ENCODE assay signal across 8 cellular contexts in the genomic region with DNA sequence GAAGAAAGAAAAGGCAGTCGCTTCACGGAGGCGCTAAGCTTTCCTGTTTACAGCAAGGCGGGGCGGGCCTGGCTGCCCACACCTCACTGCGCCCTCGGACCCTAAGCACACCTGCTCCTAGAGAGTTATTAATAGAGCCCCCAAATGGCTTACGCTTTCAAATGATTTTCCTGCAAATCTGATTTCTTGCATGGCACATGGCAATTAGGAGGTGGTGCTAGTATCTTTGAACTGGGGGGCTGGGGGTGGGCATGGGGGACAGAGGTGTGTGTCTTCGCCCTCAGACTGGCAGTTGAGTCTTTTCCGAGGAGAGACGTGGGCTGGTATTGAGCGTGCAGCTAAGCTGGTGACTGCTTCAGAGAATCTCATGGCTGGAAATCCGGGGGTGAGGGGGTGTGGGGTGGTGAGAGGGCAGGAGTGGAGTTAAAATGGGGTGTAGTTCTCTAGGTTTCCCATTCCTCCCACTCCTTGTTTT. TPM values are rescaled to one million over a fixed set of nuclear protein-coding genes. Genes with fewer than 3 reads are reported as not detected.
DNase-seq lines count a peak whose midpoint lies in the region; ATAC-seq, FAIRE-seq and TF ChIP-seq lines count a peak whose summit lies in the region.

No MANE protein-coding gene starts in this region.

- no peak for TF ChIP-seq EP300 in HepG2 (IDR thresholded peaks at IDR 0.05; ENCODE audit: low read depth in 2 of 2, low read length in 2 of 2)
- TF ChIP-seq EP300 in HepG2 (CRISPR knock-in tag; IDR thresholded peaks at IDR 0.05; ENCODE audit: borderline replicate concordance) = no peak

- TF ChIP-seq POLR2A in HepG2 (IDR thresholded peaks at IDR 0.05; ENCODE audit: insufficient read depth in 1 of 2, low read depth in 2 of 2, low read length in 2 of 2) = no peak

- no peak for TF ChIP-seq RAD21 in liver (IDR thresholded peaks at IDR 0.05)
- no peak for TF ChIP-seq RAD21 in HepG2 (CRISPR knock-in tag; IDR thresholded peaks at IDR 0.05)

- POLR2A ChIA-PET in HepG2 (lab: Yijun Ruan, JAX) = interaction anchor here (0.6 kb wide), 1 partner anchor 250 kb away, joined by 3 read pairs; no protein-coding TSS in a partner anchor

- 3% methylated on average over 13 of the region's 13 CpGs for WGBS in liver
- WGBS in HepG2 (ENCODE audit: low lambda C conversion rate) = 71% methylated on average over 13 of the region's 13 CpGs
- WGBS in small intestine, 3 donors = 7 to 19% (median 17%) methylated on average over 13 of the region's 13 CpGs

- H3K4me1 ChIP-seq in liver (ENCODE audit: control insufficient read depth in 4 of 4, insufficient read depth in 4 of 4, low read length in 3 of 4) = peaks cover 0 to 45% (median 19%) of the 10 kb centered on the region in 4 donors
- H3K4me1 ChIP-seq in HepG2 (ENCODE audit: insufficient read depth, low read length) = peaks cover 28% of the 10 kb centered on the region
- H3K4me1 ChIP-seq in small intestine (ENCODE audit: control insufficient read depth in 2 of 2, insufficient read depth in 1 of 2, low read depth in 1 of 2, low read length in 1 of 2) = peaks cover 0 to 3% of the 10 kb centered on the region in 2 donors

- H3K9ac ChIP-seq in liver (ENCODE audit: low read depth in 1 of 2, low read length in 2 of 2) (peak overlapping the region; percentile 44 to 81), HepG2 (ENCODE audit: insufficient read depth, low read depth, low read length) (no peak overlapping the region)

- intact Hi-C loops in HepG2 (cut with micrococcal nuclease; ENCODE audit: unreplicated experiment) = loop anchor here (1.0 to 10.0 kb wide), 4 partner anchors 50 to 317 kb away; a partner anchor contains a TSS

- in situ Hi-C loops in HepG2 (cut with HindIII; ENCODE audit: extremely low pct_ligation_motif_present, low pct_unique_long_range_greater_than_20kb) = loop anchor here (5.0 kb wide), 1 partner anchor 311 kb away; no protein-coding TSS in a partner anchor

- no peaks in the 10 kb centered on the region for H3K27me3 ChIP-seq in liver (ENCODE audit: control insufficient read depth in 4 of 4, insufficient read depth in 4 of 4, low read length in 3 of 4)
- peaks cover 9 to 38% of the 10 kb centered on the region in 2 experiments for H3K27me3 ChIP-seq in HepG2 (ENCODE audit: control insufficient read depth in 1 of 2, insufficient read depth in 2 of 2, low read length in 2 of 2)
- H3K27me3 ChIP-seq in small intestine (ENCODE audit: control insufficient read depth in 2 of 2, insufficient read depth in 2 of 2, low read length in 2 of 2) = no peaks in the 10 kb centered on the region

- no peak overlapping the region for H2AFZ ChIP-seq in HepG2 (ENCODE audit: low read length)

- TF ChIP-seq CTCF in liver (IDR thresholded peaks at IDR 0.05; ENCODE audit: low read depth, low read length, missing input control) = no peak
- no peak for TF ChIP-seq CTCF in HepG2 (CRISPR knock-in tag; IDR thresholded peaks at IDR 0.05)
- no peak for TF ChIP-seq CTCF in fibroblast of mammary gland (conservative IDR thresholded peaks at IDR 0.05; ENCODE audit: control insufficient read depth, insufficient read depth, low read depth, low read length)

- CTCF ChIA-PET in HepG2 (lab: Yijun Ruan, JAX; ENCODE audit: low intra/inter-chr PET ratio, low total read pairs) = interaction anchor here (2.6 kb wide), 1 partner anchor 317 kb away, joined by 12 read pairs; no protein-coding TSS in a partner anchor

- no peak for ATAC-seq in HepG2

- H3K27ac ChIP-seq in liver (ENCODE audit: low read depth in 1 of 2, low read length in 2 of 2) (peak overlapping the region; percentile 81 to 91), HepG2 (ENCODE audit: extremely low read length, insufficient read depth, low read length) (no peak overlapping the region), small intestine (ENCODE audit: low read depth in 1 of 2, low read length in 1 of 2) (peak overlapping the region in 1 of 2 donors; percentile 29)

- H3K79me2 ChIP-seq in HepG2 (ENCODE audit: insufficient read depth, low read length) = no peaks in the 10 kb centered on the region

- H3K36me3 ChIP-seq in liver (ENCODE audit: control insufficient read depth in 4 of 4, insufficient read depth in 3 of 4, low read depth in 1 of 4, low read length in 3 of 4) = peaks cover 0 to 26% (median 7%) of the 10 kb centered on the region in 4 donors
- no peaks in the 10 kb centered on the region for H3K36me3 ChIP-seq in HepG2 (replicated peaks in 1 of 2; ENCODE audit: control insufficient read depth in 1 of 2, insufficient read depth in 2 of 2, low read length in 2 of 2)
- H3K36me3 ChIP-seq in small intestine (ENCODE audit: control insufficient read depth in 2 of 2, insufficient read depth in 2 of 2, low read length in 2 of 2) = no peaks in the 10 kb centered on the region

- DNase-seq in HepG2 (ENCODE audit: low spot score) (no peak), fibroblast of mammary gland (ENCODE audit: low read depth) (no peak), small intestine (no peak), midbrain (lab: John Stamatoyannopoulos, UW) (no peak), RKO (ENCODE audit: low spot score) (no peak), DMS79 (lab: John Stamatoyannopoulos, UW) (no peak)
- DNase-seq in activated CD8-positive, alpha-beta memory T cell treated with anti-CD3 and anti-CD28 coated beads, Interleukin-2, amount 50 U/mL, for 4 hours = peak; percentile 63

- H3K9me3 ChIP-seq in liver (ENCODE audit: control insufficient read depth in 4 of 4, low read length in 3 of 4) (no peaks in the 10 kb centered on the region), HepG2 (ENCODE audit: low read length) (no peaks in the 10 kb centered on the region), small intestine (ENCODE audit: control insufficient read depth, low read depth) (no peaks in the 10 kb centered on the region)

- no TSS peak for BruUV-seq in HepG2 (replicated peaks; lab: Mats Ljungman, UMichigan)

- FAIRE-seq in HepG2 (lab: Jason Lieb, UNC) = no peak
- FAIRE-seq in small intestine (lab: Jason Lieb, UNC) = no peak

- H4K20me1 ChIP-seq in HepG2 (ENCODE audit: insufficient read depth, low read length) = no peaks in the 10 kb centered on the region

- H3K4me3 ChIP-seq in liver (ENCODE audit: low read depth in 1 of 3, low read length in 3 of 3) (peak overlapping the region; percentile 53 to 72 (median 59)), HepG2 (replicated peaks in 1 of 3; ENCODE audit: insufficient read depth in 1 of 3, low read depth in 2 of 3, low read length in 3 of 3) (no peak overlapping the region), fibroblast of mammary gland (ENCODE audit: control insufficient read depth, low read depth, low read length) (peak overlapping the region; percentile 38), small intestine (ENCODE audit: low read depth in 1 of 2, low read length in 2 of 2) (peak overlapping the region; percentile 10 to 40)

- no peak overlapping the region for H3K4me2 ChIP-seq in HepG2 (ENCODE audit: low read depth, low read length)

TF ChIP-seq in liver, 16 proteins besides CTCF, POLR2A, EP300 and RAD21 (continues in another document):
- no peak for TF ChIP-seq RXRA (IDR thresholded peaks at IDR 0.05)

TF ChIP-seq in HepG2, 621 proteins besides CTCF, POLR2A, EP300 and RAD21 (continues in another document):
- no peak for TF ChIP-seq ZNF598 (CRISPR knock-in tag; IDR thresholded peaks at IDR 0.05; ENCODE audit: borderline replicate concordance)
- TF ChIP-seq, protein P1, sequence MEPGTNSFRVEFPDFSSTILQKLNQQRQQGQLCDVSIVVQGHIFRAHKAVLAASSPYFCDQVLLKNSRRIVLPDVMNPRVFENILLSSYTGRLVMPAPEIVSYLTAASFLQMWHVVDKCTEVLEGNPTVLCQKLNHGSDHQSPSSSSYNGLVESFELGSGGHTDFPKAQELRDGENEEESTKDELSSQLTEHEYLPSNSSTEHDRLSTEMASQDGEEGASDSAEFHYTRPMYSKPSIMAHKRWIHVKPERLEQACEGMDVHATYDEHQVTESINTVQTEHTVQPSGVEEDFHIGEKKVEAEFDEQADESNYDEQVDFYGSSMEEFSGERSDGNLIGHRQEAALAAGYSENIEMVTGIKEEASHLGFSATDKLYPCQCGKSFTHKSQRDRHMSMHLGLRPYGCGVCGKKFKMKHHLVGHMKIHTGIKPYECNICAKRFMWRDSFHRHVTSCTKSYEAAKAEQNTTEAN (CRISPR knock-in tag; conservative IDR thresholded peaks at IDR 0.05) = no peak
- TF ChIP-seq ZFP36L2 (CRISPR knock-in tag; IDR thresholded peaks at IDR 0.05) = no peak
- no peak for TF ChIP-seq CEBPG (CRISPR knock-in tag; IDR thresholded peaks at IDR 0.05)
- TF ChIP-seq ZNF501 (CRISPR knock-in tag; IDR thresholded peaks at IDR 0.05) = no peak
- TF ChIP-seq, protein P2, sequence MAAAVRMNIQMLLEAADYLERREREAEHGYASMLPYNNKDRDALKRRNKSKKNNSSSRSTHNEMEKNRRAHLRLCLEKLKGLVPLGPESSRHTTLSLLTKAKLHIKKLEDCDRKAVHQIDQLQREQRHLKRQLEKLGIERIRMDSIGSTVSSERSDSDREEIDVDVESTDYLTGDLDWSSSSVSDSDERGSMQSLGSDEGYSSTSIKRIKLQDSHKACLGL (CRISPR knock-in tag; IDR thresholded peaks at IDR 0.05) = no peak
- no peak for TF ChIP-seq HMGA1 (CRISPR knock-in tag; conservative IDR thresholded peaks at IDR 0.05)

RNA-seq across cellular contexts. Expression of a gene that starts 1.3 kb away (rescaled TPM):
- total RNA-seq in liver = 10 to 100 TPM; 12.7 to 13.9 TPM
- 1 to 10 TPM; 7.8 to 9.4 TPM for polyA plus RNA-seq in liver
- total RNA-seq in HepG2 (2016; rRNA removed; fragmentation: Illumina TruSeq; extraction: Trizol) = not detected in 2 replicates
- not detected in 2 replicates for total RNA-seq in HepG2 (2016; cell fraction: cytosol; rRNA removed; fragmentation: Illumina TruSeq; extraction: Trizol; ENCODE audit: low read depth)
- total RNA-seq in HepG2 (2016; cell fraction: insoluble cytoplasmic fraction; rRNA removed; fragmentation: Illumina TruSeq; extraction: Trizol) = not detected in 2 replicates
- not detected in 2 replicates for total RNA-seq in HepG2 (2016; cell fraction: membrane; rRNA removed; fragmentation: Illumina TruSeq; extraction: Trizol)
- not detected in 2 replicates for total RNA-seq in HepG2 (2016; cell fraction: nucleus; rRNA removed; fragmentation: Illumina TruSeq; extraction: Trizol)
- polyA plus RNA-seq in HepG2 (2011; rRNA removed) = not detected in 2 replicates
- not detected in 2 replicates for polyA plus RNA-seq in HepG2 (2011; cell fraction: cytosol; rRNA removed)
- not detected in 2 replicates for polyA plus RNA-seq in HepG2 (2011; cell fraction: nucleus; rRNA removed)
- not detected in 2 replicates for polyA plus RNA-seq in HepG2 (2012)
- not detected in 2 replicates for polyA plus RNA-seq in HepG2 (2016; cell fraction: cytosol; fragmentation: Illumina TruSeq; extraction: Trizol; ENCODE audit: low read depth)
- polyA plus RNA-seq in HepG2 (2016; cell fraction: insoluble cytoplasmic fraction; fragmentation: Illumina TruSeq; extraction: Trizol; ENCODE audit: low read depth) = not detected in 2 replicates
- not detected in 2 replicates for polyA plus RNA-seq in HepG2 (2016; cell fraction: membrane; fragmentation: Illumina TruSeq; extraction: Trizol; ENCODE audit: low read depth)
- polyA plus RNA-seq in HepG2 (2016; cell fraction: nucleus; fragmentation: Illumina TruSeq; extraction: Trizol; ENCODE audit: insufficient read depth, low read depth) = not detected in 2 replicates
- 0.33 TPM in 1 of 2 replicates, not detected in the other for polyA minus RNA-seq in HepG2 (2011; rRNA and poly(A)+ RNA removed; ENCODE audit: low replicate concordance)
- not detected in 2 replicates for polyA minus RNA-seq in HepG2 (2011; cell fraction: cytosol; rRNA and poly(A)+ RNA removed)
- polyA minus RNA-seq in HepG2 (2011; cell fraction: nucleus; rRNA and poly(A)+ RNA removed) = not detected in 2 replicates
- polyA plus RNA-seq in small intestine = 10 to 100 TPM in 1 of 3 donors, 1 to 10 TPM in 1, under 1 TPM in 1; 0.45 to 42.4 (median 1.9) TPM

Comparison
In these comparisons a context has a peak if more than half of its experiments do, and no peak if none do; other contexts are left out.
1. H3K4me3 ChIP-seq: peak in liver (3 of 3), fibroblast of mammary gland (single experiment) and small intestine (2 of 2); none in HepG2 (0 of 3).